Comparison of ENCODE assay signal across 12 cellular contexts in genomic region chr3:52495777-52496602, GRCh38. TPM values are rescaled to one million over a fixed set of nuclear protein-coding genes. Genes with fewer than 3 reads are reported as not detected.
DNase-seq lines count a peak whose midpoint lies in the region; ATAC-seq, FAIRE-seq and TF ChIP-seq lines count a peak whose summit lies in the region.
"Had no signal": no experiment of that assay in that cellular context is flagged by ENCODE, and none has a peak within 500 bp of the region (broad histone marks: within the 10 kb centered on the region; RNA-seq: fewer than 3 reads in every experiment).

No MANE protein-coding gene starts in this region.

- whole genome bisulfite sequencing in suprapubic skin = 32% methylated on average over 6 of the region's 16 CpGs

- H3K9me3 ChIP-seq in suprapubic skin = no peaks in the 10 kb centered on the region

- H3K27me3 Mint-ChIP-seq in type B pancreatic cell = no peaks in the 10 kb centered on the region

- DNase-seq in HTR-8/SVneo (ENCODE audit: insufficient read length, low spot score) = peak; percentile 24
- no peak for DNase-seq in caudate nucleus (lab: John Stamatoyannopoulos, UW)
- peak; percentile 62 for DNase-seq in iris pigment epithelial cell (ENCODE audit: low read depth)
- DNase-seq in suprapubic skin (ENCODE audit: low spot score in 2 of 2) = no peak
- DNase-seq in type B pancreatic cell (ENCODE audit: extremely low spot score, unreplicated experiment) = no peak
- no peak for DNase-seq in superior temporal gyrus (ENCODE audit: extremely low spot score)
- DNase-seq in NCI-H1048 (lab: John Stamatoyannopoulos, UW) = no peak
- DNase-seq: activated CD4-positive, CD25-positive, alpha-beta regulatory T cell treated with anti-CD3 and anti-CD28 coated beads, Interleukin-2, amount 50 U/mL, for 72 hours; NCI-H69; nephron progenitor cell had no signal

- H3K27ac Mint-ChIP-seq in type B pancreatic cell = no peak overlapping the region
- H3K27ac Mint-ChIP-seq: brain, nephron progenitor cell had no signal

- H3K36me3 Mint-ChIP-seq in type B pancreatic cell = peaks cover 6% of the 10 kb centered on the region

- no peak for TF ChIP-seq EP300 in suprapubic skin (IDR thresholded peaks at IDR 0.05)

- no peak overlapping the region for H3K4me3 Mint-ChIP-seq in type B pancreatic cell
- H3K4me3 Mint-ChIP-seq: brain, nephron progenitor cell had no signal

- peaks cover 4% of the 10 kb centered on the region for H3K4me1 Mint-ChIP-seq in type B pancreatic cell (ENCODE audit: unreplicated experiment)
- H3K4me1 Mint-ChIP-seq: brain had no signal

- H3K4me3 ChIP-seq in suprapubic skin = peak overlapping the region; percentile 40

- TF ChIP-seq CTCF in suprapubic skin (IDR thresholded peaks at IDR 0.05) = no peak
- no peak for TF ChIP-seq CTCF in type B pancreatic cell (conservative IDR thresholded peaks at IDR 0.05)

- peak overlapping the region; percentile 58 for H3K27ac ChIP-seq in caudate nucleus (ENCODE audit: low read depth, low read length)
- peak overlapping the region; percentile 80 for H3K27ac ChIP-seq in suprapubic skin

- H3K27me3 ChIP-seq in suprapubic skin = no peaks in the 10 kb centered on the region

- no peak for FAIRE-seq in HTR-8/SVneo (lab: Jason Lieb, UNC)

- peaks cover 38% of the 10 kb centered on the region for H3K4me1 ChIP-seq in suprapubic skin

- no peak for ATAC-seq in HG03354 (IDR thresholded peaks at IDR 0.05; ENCODE audit: poor library complexity, severe bottlenecking, unreplicated experiment)

- H3K36me3 ChIP-seq in suprapubic skin = peaks cover 25% of the 10 kb centered on the region

- no peak for TF ChIP-seq POLR2A in suprapubic skin (IDR thresholded peaks at IDR 0.05)

- H3K9me3 Mint-ChIP-seq in type B pancreatic cell = no peaks in the 10 kb centered on the region
- H3K9me3 Mint-ChIP-seq: brain, nephron progenitor cell had no signal

RNA-seq across cellular contexts. Expression of gene STAB1, which starts 0.9 kb away (rescaled TPM):
- total RNA-seq in suprapubic skin (10 to 100 TPM in 2 of 4 donors, 1 to 10 TPM in 2; 5.3 to 21.1 (median 14.3) TPM), type B pancreatic cell (ENCODE audit: low replicate concordance) (0.12 TPM in 1 of 2 replicates, not detected in the other)

RNA-seq across cellular contexts. Expression of gene NT5DC2, which starts 37.7 kb away (rescaled TPM):
- total RNA-seq in suprapubic skin = 10 to 100 TPM; 51.8 to 68.7 (median 63.3) TPM
- 105 and 231 TPM in 2 replicates for total RNA-seq in type B pancreatic cell (ENCODE audit: low replicate concordance)

RNA-seq across cellular contexts. Expression of gene UQCC5, which starts 40.4 kb away (rescaled TPM):
- 1 to 10 TPM in 2 of 4 donors, under 1 TPM in 2; 0.68 to 4.0 (median 1.2) TPM for total RNA-seq in suprapubic skin
- 19.0 and 22.8 TPM in 2 replicates for total RNA-seq in type B pancreatic cell (ENCODE audit: low replicate concordance)

RNA-seq across cellular contexts. Expression of gene NISCH, which starts 40.6 kb away (rescaled TPM):
- total RNA-seq in suprapubic skin (100 to 1,000 TPM in 2 of 4 donors, 10 to 100 TPM in 2; 68.7 to 298 (median 94.6) TPM), type B pancreatic cell (ENCODE audit: low replicate concordance) (105 and 149 TPM in 2 replicates)

RNA-seq across cellular contexts. Expression of gene TNNC1, which starts 42.1 kb away (rescaled TPM):
- total RNA-seq in suprapubic skin (10 to 100 TPM in 1 of 4 donors, 1 to 10 TPM in 3; 1.4 to 15.9 (median 8.4) TPM), type B pancreatic cell (ENCODE audit: low replicate concordance) (6.6 and 16.6 TPM in 2 replicates)

Comparison
In these comparisons a context has a peak if more than half of its experiments do, and no peak if none do; other contexts are left out.
1. DNase-seq: peak in HTR-8/SVneo (single experiment) and iris pigment epithelial cell (single experiment); none in caudate nucleus (0 of 61), suprapubic skin (0 of 2), type B pancreatic cell (single experiment), superior temporal gyrus (single experiment) and NCI-H1048 (single experiment).